ENCODE assay signal across 16 cellular contexts in genomic region chr6:166277021-166277420, GRCh38. TPM values are rescaled to one million over a fixed set of nuclear protein-coding genes. Genes with fewer than 3 reads are reported as not detected.
DNase-seq lines count a peak whose midpoint lies in the region; ATAC-seq and TF ChIP-seq lines count a peak whose summit lies in the region.
"Had no signal": no experiment of that assay in that cellular context is flagged by ENCODE, and none has a peak within 500 bp of the region (broad histone marks: within the 10 kb centered on the region; RNA-seq: fewer than 3 reads in every experiment).

No MANE protein-coding gene starts in this region.

- no peak for TF ChIP-seq CTCF in adrenal gland (IDR thresholded peaks at IDR 0.05)
- no peak for TF ChIP-seq CTCF in sigmoid colon (IDR thresholded peaks at IDR 0.05)

- TF ChIP-seq EP300 in sigmoid colon (IDR thresholded peaks at IDR 0.05): no peak

- peak; percentile 32 for DNase-seq in ELF-1 (ENCODE audit: low read depth, low spot score)
- peak; percentile 33 to 65 (median 53) for DNase-seq in adrenal gland
- peak in 41 of 42 donors; percentile 46 to 88 (median 69) for DNase-seq in head of caudate nucleus
- no peak for DNase-seq in sciatic nerve (ENCODE audit: low spot score)
- DNase-seq in GOT3 (lab: John Stamatoyannopoulos, UW): no peak
- no peak for DNase-seq in sigmoid colon
- DNase-seq: CD4-positive, alpha-beta T cell; effector memory CD8-positive, alpha-beta T cell; Right ventricle myocardium superior; stimulated activated CD4-positive, alpha-beta T cell treated with anti-CD3 and anti-CD28 coated beads, Interleukin-2, amount 100 ng/mL, for 48 hours; stimulated activated naive CD8-positive, alpha-beta T cell treated with anti-CD3 and anti-CD28 coated beads, Interleukin-15, Interleukin-2, amounts not matched to agents 100 U/mL and 50 U/mL, for 24 hours had no signal

- H3K27ac ChIP-seq in adrenal gland (no peak overlapping the region), sigmoid colon (no peak overlapping the region)
- H3K27ac ChIP-seq: hepatocyte, prostate gland had no signal

- H3K36me3 ChIP-seq in adrenal gland (replicated peaks in 1 of 2) (no peaks in the 10 kb centered on the region), sigmoid colon (no peaks in the 10 kb centered on the region)
- H3K36me3 ChIP-seq: prostate gland had no signal

- H3K9me3 ChIP-seq in adrenal gland (replicated peaks in 1 of 3) (no peaks in the 10 kb centered on the region), sigmoid colon (no peaks in the 10 kb centered on the region)
- H3K9me3 ChIP-seq: prostate gland had no signal

- intact Hi-C loops in adrenal gland (cut with DNase I): loop anchor here (5.0 kb wide), 2 partner anchors 105 to 125 kb away; partner anchors contain the start of gene MPC1 (in 1 of the 2)
- intact Hi-C loops in head of caudate nucleus (cut with DNase I): loop anchor here (5.0 kb wide), 1 partner anchor 125 kb away; no protein-coding TSS in a partner anchor
- intact Hi-C loops in sciatic nerve (cut with DNase I): loop anchor here (5.0 kb wide), 1 partner anchor 125 kb away; no protein-coding TSS in a partner anchor
- intact Hi-C loops in sigmoid colon (cut with DNase I): no loop called here

- no peaks in the 10 kb centered on the region for H3K4me1 ChIP-seq in adrenal gland (replicated peaks in 1 of 2)
- H3K4me1 ChIP-seq in sigmoid colon: peaks cover 3 to 16% (median 9%) of the 10 kb centered on the region in 4 donors
- H3K4me1 ChIP-seq: prostate gland had no signal

- H3K4me3 ChIP-seq in adrenal gland (no peak overlapping the region), sigmoid colon (no peak overlapping the region)
- H3K4me3 ChIP-seq: hepatocyte, prostate gland had no signal

- TF ChIP-seq POLR2A in adrenal gland (IDR thresholded peaks at IDR 0.05) (no peak), sigmoid colon (IDR thresholded peaks at IDR 0.05) (no peak)

- ATAC-seq in sciatic nerve (peak; percentile 50), HG03439 (IDR thresholded peaks at IDR 0.05; ENCODE audit: unreplicated experiment) (no peak), esophagus mucosa (no peak)
- ATAC-seq: effector memory CD8-positive, alpha-beta T cell; stimulated activated naive CD8-positive, alpha-beta T cell treated with anti-CD3 and anti-CD28 coated beads, Interleukin-15, Interleukin-2, amounts not matched to agents 100 U/mL and 50 U/mL, for 24 hours had no signal

- H3K27me3 ChIP-seq in adrenal gland (no peaks in the 10 kb centered on the region), sigmoid colon (peaks cover 0 to 9% (median 0%) of the 10 kb centered on the region in 3 donors)

- WGBS in adrenal gland, 4 donors: 31 to 49% (median 40%) methylated on average over 11 of the region's 11 CpGs
- WGBS in sigmoid colon, 2 donors: 55 to 72% methylated on average over 11 of the region's 11 CpGs

RNA-seq across cellular contexts. Expression of gene PRR18, which starts 31.2 kb away (rescaled TPM):
- total RNA-seq in adrenal gland (under 1 TPM in 2 of 8 donors, not detected in 6; 0.07 to 0.60 TPM), sciatic nerve (not detected), sigmoid colon (under 1 TPM in 1 of 4 donors, not detected in 3; 0.41 TPM), esophagus mucosa (0.04 TPM)
- polyA plus RNA-seq in adrenal gland (under 1 TPM in 1 of 3 donors, not detected in 2; 0.07 TPM), sigmoid colon (under 1 TPM in 1 of 3 donors, not detected in 2; 0.06 TPM)
- total RNA-seq: CD4-positive, alpha-beta T cell; lung microvascular endothelial cell; Right ventricle myocardium superior had no signal

Comparison
In these comparisons a context has a peak if more than half of its experiments do, and no peak if none do; other contexts are left out.
1. DNase-seq: peak in ELF-1 (single experiment), adrenal gland (7 of 7) and head of caudate nucleus (41 of 42); none in sciatic nerve (single experiment), GOT3 (single experiment) and sigmoid colon (single experiment).